Comparison of ENCODE assay signal across 15 cellular contexts in the genomic region with DNA sequence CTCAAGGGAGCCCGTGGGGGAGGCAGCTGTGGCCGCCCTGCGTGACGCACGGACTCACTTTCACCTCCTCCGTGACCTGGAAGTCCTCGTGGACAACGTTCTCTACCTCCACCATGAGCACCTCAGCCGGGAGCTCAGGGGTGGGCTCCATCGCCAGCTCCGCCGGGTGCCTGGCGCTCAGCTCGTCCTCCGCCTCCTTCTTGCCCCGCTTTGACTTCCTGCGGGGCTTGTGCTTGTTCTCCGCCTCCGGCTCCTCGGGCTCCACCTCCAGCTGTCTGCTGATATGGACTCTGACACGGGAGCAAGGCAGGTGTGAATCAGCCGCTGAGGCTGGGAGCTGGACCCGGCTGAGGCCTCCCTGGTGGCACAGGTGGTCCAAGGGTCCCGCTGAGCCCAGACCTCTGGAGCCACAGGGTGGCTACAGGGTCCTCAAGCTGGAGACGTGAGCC. TPM values are rescaled to one million over a fixed set of nuclear protein-coding genes. Genes with fewer than 3 reads are reported as not detected.
A peak's percentile ranks its signal among the peaks of the same experiment; 100 is the strongest.
DNase-seq lines count a peak whose midpoint lies in the region; ATAC-seq lines count a peak whose summit lies in the region.
"Had no signal": no experiment of that assay in that cellular context is flagged by ENCODE, and none has a peak within 500 bp of the region (broad histone marks: within the 10 kb centered on the region; RNA-seq: fewer than 3 reads in every experiment).

No MANE protein-coding gene starts in this region.

- H3K4me3 ChIP-seq in H7 (ENCODE audit: insufficient read depth, low read depth, low read length): no peak overlapping the region

- peaks cover 35% of the 10 kb centered on the region for H3K36me3 ChIP-seq in H7 (replicated peaks; ENCODE audit: control insufficient read depth, insufficient read depth, low read length)

- H3K27me3 ChIP-seq in H7 (ENCODE audit: control insufficient read depth, insufficient read depth, low read length): no peaks in the 10 kb centered on the region

- DNase-seq in H7: peak; percentile 62
- peak; percentile 6 for DNase-seq in iPS-NIHi7 (ENCODE audit: extremely low spot score)
- DNase-seq in NCI-H345 treated with DMSO at 0.1 percent for 48 hours (lab: John Stamatoyannopoulos, UW; ENCODE audit: unreplicated experiment): no peak
- DNase-seq: Calu3; CD4-positive, alpha-beta memory T cell; H9; NCI-H187; NCI-H446 treated with DMSO at 0.1 percent for 48 hours; NK-92 treated with Interleukin-12 subunit alpha and Interleukin-12 subunit beta, amount 100 ng/mL, for 24 hours; OCI-M1; SHP77 treated with DMSO at 0.1 percent for 48 hours had no signal

- ATAC-seq in GM21360 (IDR thresholded peaks at IDR 0.05; ENCODE audit: unreplicated experiment): no peak
- ATAC-seq: SK-N-SH treated with all-trans-retinoic acid at 6 μM for 48 hours had no signal

RNA-seq across cellular contexts. Expression of a gene that starts 8.2 kb away (rescaled TPM):
- total RNA-seq in H7 (2014; rRNA removed; shearing (Covaris generic)): 119 and 126 TPM in 2 replicates

RNA-seq across cellular contexts. Expression of a gene that starts 8.7 kb away (rescaled TPM):
- total RNA-seq in H7 (2014; rRNA removed; shearing (Covaris generic)): 0.03 TPM in 1 of 2 replicates, not detected in the other
- total RNA-seq: A172; Calu3; CD4-positive, alpha-beta memory T cell; H9; RPMI7951 had no signal

RNA-seq across cellular contexts. Expression of a gene that starts 21.6 kb away (rescaled TPM):
- 1,318 and 1,675 TPM in 2 replicates for total RNA-seq in H7 (2014; rRNA removed; shearing (Covaris generic))

RNA-seq across cellular contexts. Expression of a gene that starts 30.9 kb away (rescaled TPM):
- total RNA-seq in H7 (2014; rRNA removed; shearing (Covaris generic)): 12.0 and 16.2 TPM in 2 replicates

RNA-seq across cellular contexts. Expression of a gene that starts 31.4 kb away (rescaled TPM):
- 53.1 and 71.4 TPM in 2 replicates for total RNA-seq in H7 (2014; rRNA removed; shearing (Covaris generic))
